Comparison of ENCODE assay signal across 10 cellular contexts in genomic region chr10:113735913-113736312, GRCh38. TPM values are rescaled to one million over a fixed set of nuclear protein-coding genes. Genes with fewer than 3 reads are reported as not detected.
DNase-seq lines count a peak whose midpoint lies in the region; ATAC-seq and TF ChIP-seq lines count a peak whose summit lies in the region.
"Had no signal": no experiment of that assay in that cellular context is flagged by ENCODE, and none has a peak within 500 bp of the region (broad histone marks: within the 10 kb centered on the region; RNA-seq: fewer than 3 reads in every experiment).

No MANE protein-coding gene starts in this region.

- H3K27me3 ChIP-seq in DND-41 (ENCODE audit: insufficient read depth, low read length, poor library complexity) (no peaks in the 10 kb centered on the region), GM23248 (replicated peaks; ENCODE audit: insufficient read depth) (no peaks in the 10 kb centered on the region)
- H3K27me3 ChIP-seq: gastroesophageal sphincter had no signal

- H3K4me1 ChIP-seq in DND-41 (ENCODE audit: insufficient read depth, low read length), result no peaks in the 10 kb centered on the region
- H3K4me1 ChIP-seq in GM23248 (ENCODE audit: insufficient read depth), result peaks cover 3% of the 10 kb centered on the region; the same call in 1 of the 2 replicates

- H3K4me3 ChIP-seq in DND-41 (ENCODE audit: low read depth in 1 of 2, low read length in 2 of 2), result no peak overlapping the region
- no peak overlapping the region for H3K4me3 ChIP-seq in GM23248
- no peak overlapping the region for H3K4me3 ChIP-seq in fibroblast of pulmonary artery (replicated peaks; ENCODE audit: low read depth, low read length)
- H3K4me3 ChIP-seq: gastroesophageal sphincter, skin epidermis had no signal

- H2AFZ ChIP-seq in DND-41 (ENCODE audit: low read depth, low read length), result no peak overlapping the region
- no peak overlapping the region for H2AFZ ChIP-seq in GM23248

- 2 to 7% methylated on average over 2 of the region's 2 CpGs for WGBS in GM23248 (ENCODE audit: low coverage in 1 of 2, low lambda C conversion rate in 2 of 2, missing lambda C conversion rate in 2 of 2), 2 experiments

- H3F3A ChIP-seq in GM23248 (ENCODE audit: insufficient read depth), result 0 out of 2 replicates have a peak, but pooled peaks cover 15% of the 10 kb centered on the region

- ATAC-seq in DND-41 (ENCODE audit: insufficient read depth, low read depth) (peak; percentile 44; the same call in 2 of the 3 replicates), GM21576 (IDR thresholded peaks at IDR 0.05; ENCODE audit: unreplicated experiment) (no peak), HG03196 (IDR thresholded peaks at IDR 0.05; ENCODE audit: unreplicated experiment) (no peak)
- ATAC-seq: gastroesophageal sphincter had no signal

- no peaks in the 10 kb centered on the region for H3K79me2 ChIP-seq in DND-41 (ENCODE audit: insufficient read depth, low read length)
- H3K79me2 ChIP-seq in GM23248 (ENCODE audit: insufficient read depth), result no peaks in the 10 kb centered on the region

- no peak overlapping the region for H3K9ac ChIP-seq in DND-41 (ENCODE audit: low read depth, low read length)
- no peak overlapping the region for H3K9ac ChIP-seq in GM23248

- peak; percentile 6 for DNase-seq in DND-41
- DNase-seq in GM23248, result peak; percentile 6
- peak; percentile 3 for DNase-seq in NCI-H1417 treated with DMSO at 0.1 percent for 48 hours (lab: John Stamatoyannopoulos, UW)
- peak; percentile 2 for DNase-seq in fibroblast of pulmonary artery (ENCODE audit: low read depth)
- DNase-seq in inferior parietal cortex (ENCODE audit: extremely low spot score), result no peak
- no peak for DNase-seq in NCI-H2196 (lab: John Stamatoyannopoulos, UW; ENCODE audit: unreplicated experiment)

- H3K27ac ChIP-seq in DND-41 (ENCODE audit: low read length) (no peak overlapping the region), GM23248 (no peak overlapping the region)
- H3K27ac ChIP-seq: skin epidermis had no signal

- peak; percentile 22 for TF ChIP-seq CTCF in DND-41 (IDR thresholded peaks at IDR 0.05; ENCODE audit: borderline replicate concordance, extremely low read depth, low read length, poor library complexity, severe bottlenecking)
- no peak for TF ChIP-seq CTCF in fibroblast of pulmonary artery (IDR thresholded peaks at IDR 0.05; ENCODE audit: low read length, missing control alignments)

- H3K4me2 ChIP-seq in DND-41 (ENCODE audit: insufficient read depth, low read length) (no peak overlapping the region), GM23248 (ENCODE audit: unreplicated experiment) (no peak overlapping the region)

- H4K20me1 ChIP-seq in DND-41 (ENCODE audit: insufficient read depth, low read length) (no peaks in the 10 kb centered on the region), GM23248 (ENCODE audit: insufficient read depth) (no peaks in the 10 kb centered on the region)

- H3K9me2 ChIP-seq in GM23248 (ENCODE audit: insufficient read depth), result no peaks in the 10 kb centered on the region

- no peaks in the 10 kb centered on the region for H3K36me3 ChIP-seq in DND-41 (ENCODE audit: insufficient read depth, low read length)
- no peaks in the 10 kb centered on the region for H3K36me3 ChIP-seq in GM23248 (ENCODE audit: low read depth)
- H3K36me3 ChIP-seq: gastroesophageal sphincter had no signal

- H3K9me3 ChIP-seq in DND-41 (ENCODE audit: insufficient read depth, low read length, severe bottlenecking) (no peaks in the 10 kb centered on the region), GM23248 (ENCODE audit: low read depth) (no peaks in the 10 kb centered on the region)
- H3K9me3 ChIP-seq: gastroesophageal sphincter had no signal

- in situ Hi-C loops in GM23248 (cut with MboI), result no loop called here

RNA-seq across cellular contexts. Expression of gene PLEKHS1, which starts 15.6 kb away (rescaled TPM):
- total RNA-seq in GM23248 (2014; rRNA removed; shearing (Covaris generic)), result 0.38 TPM in 1 of 2 replicates, not detected in the other
- not detected in 2 replicates for polyA plus RNA-seq in GM23248 (2016; fragmentation: Nextera tagmentation; extraction: Ambion mirVana)

RNA-seq across cellular contexts. Expression of gene CASP7, which starts 56.2 kb away (rescaled TPM):
- total RNA-seq in GM23248 (2014; rRNA removed; shearing (Covaris generic)), result 22.7 and 22.9 TPM in 2 replicates
- polyA plus RNA-seq in GM23248 (2016; fragmentation: Nextera tagmentation; extraction: Ambion mirVana), result 16.8 and 18.7 TPM in 2 replicates

Comparison
In these comparisons a context has a peak if more than half of its experiments do, and no peak if none do; other contexts are left out.
1. DNase-seq: peak in DND-41 (single experiment), GM23248 (single experiment), NCI-H1417 treated with DMSO at 0.1 percent for 48 hours (single experiment) and fibroblast of pulmonary artery (single experiment); none in inferior parietal cortex (single experiment) and NCI-H2196 (single experiment).